ENCODE assay signal across 8 cellular contexts in genomic region chr16:969508-970378, GRCh38. TPM values are rescaled to one million over a fixed set of nuclear protein-coding genes. Genes with fewer than 3 reads are reported as not detected.
DNase-seq lines count a peak whose midpoint lies in the region; ATAC-seq, FAIRE-seq and TF ChIP-seq lines count a peak whose summit lies in the region.

No MANE protein-coding gene starts in this region.

- peak overlapping the region; percentile 27 to 98 (median 66) for H3K4me3 ChIP-seq in adrenal gland
- H3K4me3 ChIP-seq in iPS-18a (ENCODE audit: low read length): peak overlapping the region; percentile 81
- H3K4me3 ChIP-seq in small intestine (ENCODE audit: low read depth in 1 of 2, low read length in 2 of 2): peak overlapping the region; percentile 74 to 91

- H3K4me1 ChIP-seq in adrenal gland (replicated peaks in 1 of 2): peaks cover 9 to 15% of the 10 kb centered on the region in 2 donors
- H3K4me1 ChIP-seq in iPS-18a (ENCODE audit: control insufficient read depth, low read depth, low read length): peaks cover 6% of the 10 kb centered on the region
- H3K4me1 ChIP-seq in small intestine (ENCODE audit: control insufficient read depth in 2 of 2, insufficient read depth in 1 of 2, low read depth in 1 of 2, low read length in 1 of 2): peaks cover 0 to 3% of the 10 kb centered on the region in 2 donors

- FAIRE-seq in small intestine (lab: Jason Lieb, UNC): no peak

- intact Hi-C loops in adrenal gland (cut with DNase I): no loop called here

- 52 to 81% (median 58%) methylated on average over 31 to 53 of the region's 53 CpGs for WGBS in adrenal gland, 4 donors
- 48 to 61% (median 57%) methylated on average over 47 to 53 of the region's 53 CpGs for whole genome bisulfite sequencing in small intestine, 3 donors

- ATAC-seq in HG02970 (IDR thresholded peaks at IDR 0.05; ENCODE audit: low FRiP score, unreplicated experiment): peak; percentile 1

- no peaks in the 10 kb centered on the region for H3K36me3 ChIP-seq in adrenal gland (replicated peaks in 1 of 2)
- H3K36me3 ChIP-seq in iPS-18a (ENCODE audit: control insufficient read depth, low read depth, low read length): no peaks in the 10 kb centered on the region
- H3K36me3 ChIP-seq in small intestine (ENCODE audit: control insufficient read depth in 2 of 2, insufficient read depth in 2 of 2, low read length in 2 of 2): no peaks in the 10 kb centered on the region

- H3K27me3 ChIP-seq in adrenal gland (no peaks in the 10 kb centered on the region), iPS-18a (ENCODE audit: control insufficient read depth, insufficient read depth, low read length) (peaks cover 29% of the 10 kb centered on the region), small intestine (ENCODE audit: control insufficient read depth in 2 of 2, insufficient read depth in 2 of 2, low read length in 2 of 2) (no peaks in the 10 kb centered on the region)

- no peak for TF ChIP-seq POLR2A in adrenal gland (IDR thresholded peaks at IDR 0.05)

- H3K9me3 ChIP-seq in adrenal gland (replicated peaks in 1 of 3) (no peaks in the 10 kb centered on the region), iPS-18a (ENCODE audit: control insufficient read depth, low read depth, low read length) (no peaks in the 10 kb centered on the region), small intestine (ENCODE audit: control insufficient read depth, low read depth) (no peaks in the 10 kb centered on the region)

- peak overlapping the region; percentile 12 for H3K9ac ChIP-seq in iPS-18a (ENCODE audit: low read length)

- H3K27ac ChIP-seq in C4-2B: peak overlapping the region; percentile 97
- peak overlapping the region in 4 of 5 donors; percentile 59 to 85 (median 62) for H3K27ac ChIP-seq in adrenal gland
- H3K27ac ChIP-seq in iPS-18a (ENCODE audit: low read length): no peak overlapping the region
- peak overlapping the region; percentile 77 to 84 for H3K27ac ChIP-seq in small intestine (ENCODE audit: low read depth in 1 of 2, low read length in 1 of 2)

- TF ChIP-seq CTCF in C4-2B (conservative IDR thresholded peaks at IDR 0.05): no peak
- TF ChIP-seq CTCF in adrenal gland (IDR thresholded peaks at IDR 0.05): no peak

- DNase-seq in adrenal gland: peak in 5 of 7 donors; percentile 44 to 60 (median 49)
- no peak for DNase-seq in small intestine
- DNase-seq in GDM1 (lab: John Stamatoyannopoulos, UW): no peak
- DNase-seq in midbrain (lab: John Stamatoyannopoulos, UW): no peak
- no peak for DNase-seq in NCI-H748 treated with DMSO at 0.1 percent for 48 hours (lab: John Stamatoyannopoulos, UW)

RNA-seq across cellular contexts. Expression of gene LMF1, which starts 1.0 kb away (rescaled TPM):
- total RNA-seq in adrenal gland: 10 to 100 TPM; 24.2 to 80.8 (median 36.3) TPM
- 100 to 1,000 TPM in 1 of 3 donors, 10 to 100 TPM in 2; 10.5 to 101 (median 66.0) TPM for polyA plus RNA-seq in adrenal gland
- polyA plus RNA-seq in small intestine: 1 to 10 TPM; 8.2 to 9.4 (median 8.9) TPM

RNA-seq across cellular contexts. Expression of gene SOX8, which starts 11.8 kb away (rescaled TPM):
- total RNA-seq in adrenal gland: 1 to 10 TPM in 2 of 8 donors, under 1 TPM in 6; 0.09 to 1.5 (median 0.57) TPM
- polyA plus RNA-seq in adrenal gland: 1 to 10 TPM in 2 of 3 donors, under 1 TPM in 1; 0.04 to 2.1 (median 1.6) TPM
- 1 to 10 TPM in 1 of 3 donors, under 1 TPM in 1, not detected in 1; 0.27 to 1.0 TPM for polyA plus RNA-seq in small intestine

Comparison
In these comparisons a context has a peak if more than half of its experiments do, and no peak if none do; other contexts are left out.
1. DNase-seq: peak in adrenal gland (5 of 7); none in small intestine (single experiment), GDM1 (single experiment), midbrain (single experiment) and NCI-H748 treated with DMSO at 0.1 percent for 48 hours (single experiment).
2. Peak in every context shown above with its lines, with median percentiles within 50 percentile points of each other: H3K4me3 ChIP-seq.